ENCODE assay signal across 16 cellular contexts in genomic region chr1:229109320-229109761, GRCh38.
A peak's percentile ranks its signal among the peaks of the same experiment; 100 is the strongest.
DNase-seq lines count a peak whose midpoint lies in the region; ATAC-seq and TF ChIP-seq lines count a peak whose summit lies in the region.
"Had no signal": no experiment of that assay in that cellular context is flagged by ENCODE, and none has a peak within 500 bp of the region (broad histone marks: within the 10 kb centered on the region; RNA-seq: fewer than 3 reads in every experiment).

No MANE protein-coding gene starts in this region.

- peak overlapping the region; percentile 78 for H2AFZ ChIP-seq in GM23338

- TF ChIP-seq CTCF in GM23338 (conservative IDR thresholded peaks at IDR 0.05; ENCODE audit: low read depth in 2 of 2) (no peak), ascending aorta (IDR thresholded peaks at IDR 0.05) (no peak), liver (IDR thresholded peaks at IDR 0.05; ENCODE audit: low read depth, low read length, missing input control) (no peak), sigmoid colon (IDR thresholded peaks at IDR 0.05) (no peak)

- H3K9me3 ChIP-seq in ascending aorta (no peaks in the 10 kb centered on the region), liver (ENCODE audit: control insufficient read depth in 4 of 4, low read length in 3 of 4) (no peaks in the 10 kb centered on the region), sigmoid colon (no peaks in the 10 kb centered on the region)
- H3K9me3 ChIP-seq: HAP-1 had no signal

- no peaks in the 10 kb centered on the region; the same call in 2 of the 3 replicates for H3K36me3 Mint-ChIP-seq in GM23338 (ENCODE audit: low read depth)
- H3K36me3 Mint-ChIP-seq in activated CD4-positive, alpha-beta T cell treated with anti-CD3 and anti-CD28 coated beads, Interleukin-2, amount 10 ng/mL, durations not matched to agents 24 days and 14 days (ENCODE audit: low read depth): no peaks in the 10 kb centered on the region
- H3K36me3 Mint-ChIP-seq: naive B cell had no signal

- H3K4me1 ChIP-seq in GM23338 (ENCODE audit: insufficient read depth): peaks cover 11% of the 10 kb centered on the region
- H3K4me1 ChIP-seq in ascending aorta: peaks cover 27 to 59% of the 10 kb centered on the region in 2 donors
- H3K4me1 ChIP-seq in liver (ENCODE audit: control insufficient read depth in 4 of 4, insufficient read depth in 4 of 4, low read length in 3 of 4): peaks cover 20 to 76% (median 62%) of the 10 kb centered on the region in 4 donors
- H3K4me1 ChIP-seq in sigmoid colon: peaks cover 0 to 67% (median 36%) of the 10 kb centered on the region in 4 donors
- H3K4me1 ChIP-seq: HAP-1 had no signal

- WGBS in liver: 55% methylated on average over 5 of the region's 5 CpGs
- 56 to 70% methylated on average over 5 of the region's 5 CpGs for WGBS in sigmoid colon, 2 donors

- H3K4me2 ChIP-seq in GM23338: no peak overlapping the region

- H3K36me3 ChIP-seq in GM23338 (ENCODE audit: insufficient read depth): no peaks in the 10 kb centered on the region
- no peaks in the 10 kb centered on the region for H3K36me3 ChIP-seq in ascending aorta
- no peaks in the 10 kb centered on the region for H3K36me3 ChIP-seq in liver (ENCODE audit: control insufficient read depth in 4 of 4, insufficient read depth in 3 of 4, low read depth in 1 of 4, low read length in 3 of 4)
- no peaks in the 10 kb centered on the region for H3K36me3 ChIP-seq in sigmoid colon
- H3K36me3 ChIP-seq: HAP-1 had no signal

- H3K4me3 ChIP-seq in GM23338: no peak overlapping the region
- no peak overlapping the region for H3K4me3 ChIP-seq in ascending aorta
- no peak overlapping the region for H3K4me3 ChIP-seq in liver (ENCODE audit: low read depth in 1 of 3, low read length in 3 of 3)
- no peak overlapping the region for H3K4me3 ChIP-seq in sigmoid colon
- H3K4me3 ChIP-seq: HAP-1 had no signal

- no peaks in the 10 kb centered on the region for H3K9me2 ChIP-seq in GM23338 (ENCODE audit: insufficient read depth)

- TF ChIP-seq RAD21 in liver (IDR thresholded peaks at IDR 0.05): no peak

- peak in 1 of 4 donors; percentile 32 for TF ChIP-seq EP300 in sigmoid colon (IDR thresholded peaks at IDR 0.05)

- no peak overlapping the region for H3K9ac ChIP-seq in liver (ENCODE audit: low read depth in 1 of 2, low read length in 2 of 2)

- H3K27ac ChIP-seq in GM23338 (ENCODE audit: low read depth): no peak overlapping the region
- peak overlapping the region; percentile 86 to 88 for H3K27ac ChIP-seq in ascending aorta
- peak overlapping the region; percentile 65 to 81 for H3K27ac ChIP-seq in liver (ENCODE audit: low read depth in 1 of 2, low read length in 2 of 2)
- H3K27ac ChIP-seq in sigmoid colon: peak overlapping the region; percentile 47 to 83 (median 65)

- H3K27me3 Mint-ChIP-seq in GM23338 (ENCODE audit: insufficient read depth, low read depth, poor library complexity): peaks cover 5% of the 10 kb centered on the region
- peaks cover 12% of the 10 kb centered on the region for H3K27me3 Mint-ChIP-seq in activated CD4-positive, alpha-beta T cell treated with anti-CD3 and anti-CD28 coated beads, Interleukin-2, amount 10 ng/mL, durations not matched to agents 24 days and 14 days

- intact Hi-C loops in ascending aorta (cut with DNase I) (loop anchor here (2.0 to 5.0 kb wide), 2 partner anchors 23 to 702 kb away; partner anchors contain the start of gene TRIM11), sigmoid colon (cut with DNase I) (no loop called here)
- intact Hi-C loops in activated CD4-positive, alpha-beta T cell treated with anti-CD3 and anti-CD28 coated beads, Interleukin-2, amount 10 ng/mL, durations not matched to agents 24 days and 14 days (cut with micrococcal nuclease): no loop called here

- no peak; the same call in 2 of the 3 replicates for ATAC-seq in GM23338
- ATAC-seq: activated CD8-positive, alpha-beta T cell treated with anti-CD3 and anti-CD28 coated beads for 36 hours had no signal

- H3K9me3 Mint-ChIP-seq in GM23338: no peaks in the 10 kb centered on the region; the same call in 2 of the 3 replicates
- no peaks in the 10 kb centered on the region for H3K9me3 Mint-ChIP-seq in activated CD4-positive, alpha-beta T cell treated with anti-CD3 and anti-CD28 coated beads, Interleukin-2, amount 10 ng/mL, durations not matched to agents 24 days and 14 days
- H3K9me3 Mint-ChIP-seq: activated CD8-positive, alpha-beta T cell treated with anti-CD3 and anti-CD28 coated beads for 36 hours; central memory CD8-positive, alpha-beta T cell; naive B cell had no signal

- H3F3A ChIP-seq in GM23338 (replicated peaks; ENCODE audit: low read depth): no peaks in the 10 kb centered on the region

- H3K27me3 ChIP-seq in GM23338 (ENCODE audit: insufficient read depth): no peaks in the 10 kb centered on the region
- H3K27me3 ChIP-seq in ascending aorta: no peaks in the 10 kb centered on the region
- no peaks in the 10 kb centered on the region for H3K27me3 ChIP-seq in liver (ENCODE audit: control insufficient read depth in 4 of 4, insufficient read depth in 4 of 4, low read length in 3 of 4)
- H3K27me3 ChIP-seq in sigmoid colon: no peaks in the 10 kb centered on the region

- H3K79me2 ChIP-seq in GM23338 (replicated peaks; ENCODE audit: insufficient read depth): no peaks in the 10 kb centered on the region

- H3K4me1 Mint-ChIP-seq in GM23338: peaks cover 30% of the 10 kb centered on the region
- H3K4me1 Mint-ChIP-seq in activated CD4-positive, alpha-beta T cell treated with anti-CD3 and anti-CD28 coated beads, Interleukin-2, amount 10 ng/mL, durations not matched to agents 24 days and 14 days: peaks cover 7% of the 10 kb centered on the region

- no peak overlapping the region for H3K4me3 Mint-ChIP-seq in GM23338
- no peak overlapping the region for H3K4me3 Mint-ChIP-seq in activated CD4-positive, alpha-beta T cell treated with anti-CD3 and anti-CD28 coated beads, Interleukin-2, amount 10 ng/mL, durations not matched to agents 24 days and 14 days
- H3K4me3 Mint-ChIP-seq: activated CD8-positive, alpha-beta T cell treated with anti-CD3 and anti-CD28 coated beads for 36 hours; central memory CD8-positive, alpha-beta T cell had no signal

- H4K20me1 ChIP-seq in GM23338 (replicated peaks; ENCODE audit: insufficient read depth): no peaks in the 10 kb centered on the region

- DNase-seq in GM23338 (ENCODE audit: low spot score) (no peak), ascending aorta (ENCODE audit: low spot score in 2 of 2) (peak; percentile 35 to 81), sigmoid colon (peak; percentile 81), NCI-H128 (lab: John Stamatoyannopoulos, UW; ENCODE audit: unreplicated experiment) (no peak), RKO (ENCODE audit: low spot score) (no peak), T-helper 9 cell (no peak)
- DNase-seq in activated CD4-positive, alpha-beta T cell treated with anti-CD3 and anti-CD28 coated beads, Interleukin-2, amount 10 ng/mL, durations not matched to agents 24 days and 14 days: no peak
- DNase-seq: activated CD8-positive, alpha-beta T cell treated with anti-CD3 and anti-CD28 coated beads for 36 hours; activated naive CD4-positive, alpha-beta T cell; AML-193; naive B cell; NCI-H187 treated with DMSO at 0.1 percent for 48 hours; stimulated activated CD4-positive, alpha-beta T cell treated with anti-CD3 and anti-CD28 coated beads, Interleukin-12 subunit alpha, Interleukin-12 subunit beta, amount 100 ng/mL, for 4 hours had no signal

- no peak overlapping the region for H3K27ac Mint-ChIP-seq in GM23338
- H3K27ac Mint-ChIP-seq in activated CD4-positive, alpha-beta T cell treated with anti-CD3 and anti-CD28 coated beads, Interleukin-2, amount 10 ng/mL, durations not matched to agents 24 days and 14 days: no peak overlapping the region
- H3K27ac Mint-ChIP-seq: activated CD8-positive, alpha-beta T cell treated with anti-CD3 and anti-CD28 coated beads for 36 hours had no signal

- TF ChIP-seq POLR2A in sigmoid colon (IDR thresholded peaks at IDR 0.05): no peak

TF ChIP-seq in GM23338, 12 proteins besides CTCF, POLR2A, EP300 and RAD21 (continues in another document):
- TF ChIP-seq ETS1 (IDR thresholded peaks at IDR 0.05) (no peak), JUNB (IDR thresholded peaks at IDR 0.05; ENCODE audit: unreplicated experiment) (no peak), NANOG (IDR thresholded peaks at IDR 0.05; ENCODE audit: borderline replicate concordance) (no peak), EZH2phosphoT487 (IDR thresholded peaks at IDR 0.05; ENCODE audit: unreplicated experiment) (no peak)

TF ChIP-seq in liver, 16 proteins besides CTCF, POLR2A, EP300 and RAD21:
- no peak for TF ChIP-seq REST (IDR thresholded peaks at IDR 0.05)
- TF ChIP-seq ATF3 (IDR thresholded peaks at IDR 0.05): no peak
- no peak for TF ChIP-seq FOXA2 (IDR thresholded peaks at IDR 0.05)

Comparison
In these comparisons a context has a peak if more than half of its experiments do, and no peak if none do; other contexts are left out.
1. DNase-seq: peak in ascending aorta (2 of 2) and sigmoid colon (single experiment); none in GM23338 (single experiment), activated CD4-positive, alpha-beta T cell treated with anti-CD3 and anti-CD28 coated beads, Interleukin-2, amount 10 ng/mL, durations not matched to agents 24 days and 14 days (single experiment), NCI-H128 (single experiment), RKO (single experiment) and T-helper 9 cell (single experiment).